In genomic region chr6:18692920-18693319, GRCh38 we compare ENCODE assay signal across 2 cellular contexts.
TF ChIP-seq lines count a peak whose summit lies in the region.

No MANE protein-coding gene starts in this region.

TF ChIP-seq in HCT116, 20 proteins besides CTCF, POLR2A, EP300 and RAD21 (continued from another document):
- TF ChIP-seq, protein P1, sequence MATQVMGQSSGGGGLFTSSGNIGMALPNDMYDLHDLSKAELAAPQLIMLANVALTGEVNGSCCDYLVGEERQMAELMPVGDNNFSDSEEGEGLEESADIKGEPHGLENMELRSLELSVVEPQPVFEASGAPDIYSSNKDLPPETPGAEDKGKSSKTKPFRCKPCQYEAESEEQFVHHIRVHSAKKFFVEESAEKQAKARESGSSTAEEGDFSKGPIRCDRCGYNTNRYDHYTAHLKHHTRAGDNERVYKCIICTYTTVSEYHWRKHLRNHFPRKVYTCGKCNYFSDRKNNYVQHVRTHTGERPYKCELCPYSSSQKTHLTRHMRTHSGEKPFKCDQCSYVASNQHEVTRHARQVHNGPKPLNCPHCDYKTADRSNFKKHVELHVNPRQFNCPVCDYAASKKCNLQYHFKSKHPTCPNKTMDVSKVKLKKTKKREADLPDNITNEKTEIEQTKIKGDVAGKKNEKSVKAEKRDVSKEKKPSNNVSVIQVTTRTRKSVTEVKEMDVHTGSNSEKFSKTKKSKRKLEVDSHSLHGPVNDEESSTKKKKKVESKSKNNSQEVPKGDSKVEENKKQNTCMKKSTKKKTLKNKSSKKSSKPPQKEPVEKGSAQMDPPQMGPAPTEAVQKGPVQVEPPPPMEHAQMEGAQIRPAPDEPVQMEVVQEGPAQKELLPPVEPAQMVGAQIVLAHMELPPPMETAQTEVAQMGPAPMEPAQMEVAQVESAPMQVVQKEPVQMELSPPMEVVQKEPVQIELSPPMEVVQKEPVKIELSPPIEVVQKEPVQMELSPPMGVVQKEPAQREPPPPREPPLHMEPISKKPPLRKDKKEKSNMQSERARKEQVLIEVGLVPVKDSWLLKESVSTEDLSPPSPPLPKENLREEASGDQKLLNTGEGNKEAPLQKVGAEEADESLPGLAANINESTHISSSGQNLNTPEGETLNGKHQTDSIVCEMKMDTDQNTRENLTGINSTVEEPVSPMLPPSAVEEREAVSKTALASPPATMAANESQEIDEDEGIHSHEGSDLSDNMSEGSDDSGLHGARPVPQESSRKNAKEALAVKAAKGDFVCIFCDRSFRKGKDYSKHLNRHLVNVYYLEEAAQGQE (IDR thresholded peaks at IDR 0.05; ENCODE audit: low read depth): no peak
- TF ChIP-seq FOSL1 (IDR thresholded peaks at IDR 0.05; ENCODE audit: low read depth): peak; percentile 92
- TF ChIP-seq POLR2AphosphoS5 (IDR thresholded peaks at IDR 0.05; ENCODE audit: low read depth, low read length): no peak
- TF ChIP-seq CEBPB (IDR thresholded peaks at IDR 0.05; ENCODE audit: low read depth): peak; percentile 87
- TF ChIP-seq, protein P2, sequence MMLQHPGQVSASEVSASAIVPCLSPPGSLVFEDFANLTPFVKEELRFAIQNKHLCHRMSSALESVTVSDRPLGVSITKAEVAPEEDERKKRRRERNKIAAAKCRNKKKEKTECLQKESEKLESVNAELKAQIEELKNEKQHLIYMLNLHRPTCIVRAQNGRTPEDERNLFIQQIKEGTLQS (IDR thresholded peaks at IDR 0.05): peak; percentile 63

TF ChIP-seq in neural cell, 6 proteins besides CTCF, POLR2A, EP300 and RAD21 (continued from another document):
- TF ChIP-seq, protein P1 (IDR thresholded peaks at IDR 0.05; ENCODE audit: borderline replicate concordance): no peak
TF ChIP-seq in neural cell: peak in this region for 0.
